Comparison of ENCODE assay signal across 22 cellular contexts in the genomic region with DNA sequence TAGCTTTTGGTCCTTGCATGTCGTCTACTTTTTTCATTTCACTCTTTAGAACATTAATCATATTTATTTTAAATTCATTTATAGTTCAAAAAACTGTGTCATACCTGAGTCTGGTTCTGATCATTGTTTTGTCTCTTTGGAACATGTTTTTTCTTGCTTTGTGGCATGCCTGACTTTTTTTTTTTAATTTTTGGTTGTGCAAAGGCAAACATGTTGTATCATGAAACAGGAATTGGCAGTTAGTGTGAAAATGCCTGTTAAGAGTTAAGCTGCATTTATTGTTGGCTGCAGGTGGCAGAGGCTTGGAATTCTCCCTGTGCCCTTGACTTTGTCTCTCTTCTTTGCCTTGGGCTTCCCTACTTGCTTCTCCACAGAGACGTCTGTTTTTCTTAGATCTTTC.
"Had no signal": no experiment of that assay in that cellular context is flagged by ENCODE, and none has a peak within 500 bp of the region (broad histone marks: within the 10 kb centered on the region; RNA-seq: fewer than 3 reads in every experiment).

No MANE protein-coding gene starts in this region.

- H3K27me3 ChIP-seq: SJSA1 had no signal

- DNase-seq: IMR-90, Karpas-422, KG1, MM.1S, NCI-H1092 treated with DMSO at 0.1 percent for 48 hours, NCI-H1436, NCI-H187, NCI-H2029, NCI-H2081 treated with DMSO at 0.1 percent for 48 hours, NCI-H2171, NCI-H226, NCI-H446, NCI-H510A, NCI-H524 treated with DMSO at 0.1 percent for 48 hours, NCI-H69, NCI-H774, Right ventricle myocardium superior, SIG-M5 had no signal

- H3K4me1 ChIP-seq: SJSA1 had no signal

- H3K9me3 ChIP-seq: SJSA1 had no signal

- FAIRE-seq: HepG2, RCC 7860 had no signal

- H3K4me3 ChIP-seq: SJSA1, SK-N-MC had no signal

- ATAC-seq: HepG2 had no signal

- H3K36me3 ChIP-seq: SJSA1 had no signal

- H3K27ac ChIP-seq: SJSA1, SK-N-MC had no signal
